Comparison of ENCODE assay signal across 9 cellular contexts in genomic region chr12:108559748-108560147, GRCh38. TPM values are rescaled to one million over a fixed set of nuclear protein-coding genes. Genes with fewer than 3 reads are reported as not detected.
A peak's percentile ranks its signal among the peaks of the same experiment; 100 is the strongest.
DNase-seq lines count a peak whose midpoint lies in the region; ATAC-seq and TF ChIP-seq lines count a peak whose summit lies in the region.
"Had no signal": no experiment of that assay in that cellular context is flagged by ENCODE, and none has a peak within 500 bp of the region (broad histone marks: within the 10 kb centered on the region; RNA-seq: fewer than 3 reads in every experiment).

No MANE protein-coding gene starts in this region.

- peak overlapping the region; percentile 99 for H3K4me3 Mint-ChIP-seq in T-helper 2 cell treated with Interferon-gamma antibody and Interleukin-4, amounts not matched to agents 5 μg/mL and 100 μg/mL, for 36 hours
- peak overlapping the region; percentile 100 for H3K4me3 Mint-ChIP-seq in activated CD4-positive, alpha-beta memory T cell treated with anti-CD3 and anti-CD28 coated beads, Interleukin-2, amount 10 ng/mL, durations not matched to agents 7 days and 5 days
- peak overlapping the region; percentile 99 to 100 for H3K4me3 Mint-ChIP-seq in stimulated activated naive CD8-positive, alpha-beta T cell treated with anti-CD3 and anti-CD28 coated beads, Interleukin-15, amount 100 ng/mL, for 72 hours

- H3K36me3 Mint-ChIP-seq in T-helper 2 cell treated with Interferon-gamma antibody and Interleukin-4, amounts not matched to agents 5 μg/mL and 100 μg/mL, for 36 hours (ENCODE audit: low read depth): peaks cover 19% of the 10 kb centered on the region
- peaks cover 40% of the 10 kb centered on the region for H3K36me3 Mint-ChIP-seq in activated CD4-positive, alpha-beta memory T cell treated with anti-CD3 and anti-CD28 coated beads, Interleukin-2, amount 10 ng/mL, durations not matched to agents 7 days and 5 days (ENCODE audit: low read depth)

- POLR2A ChIA-PET in activated CD4-positive, alpha-beta memory T cell treated with anti-CD3 and anti-CD28 coated beads, Interleukin-2, amount 10 ng/mL, durations not matched to agents 7 days and 5 days (lab: Charles Lee): interaction anchor here (0.6 to 15.5 kb wide), 9 partner anchors 10 to 297 kb away, joined by 3 to 385 read pairs (median 9); partner anchors contain the start of genes SELPLG and SSH1

- CTCF ChIA-PET in activated CD4-positive, alpha-beta memory T cell treated with anti-CD3 and anti-CD28 coated beads, Interleukin-2, amount 10 ng/mL, durations not matched to agents 7 days and 5 days (lab: Charles Lee): interaction anchor here (1.2 to 3.8 kb wide), 7 partner anchors 9 to 298 kb away, joined by 3 to 51 read pairs (median 6); partner anchors contain the start of genes SELPLG and SSH1

- no peak for DNase-seq in T-helper 2 cell treated with Interferon-gamma antibody and Interleukin-4, amounts not matched to agents 5 μg/mL and 100 μg/mL, for 36 hours (ENCODE audit: low spot score)
- DNase-seq in T-helper 2 cell: no peak
- peak; percentile 20 for DNase-seq in activated CD4-positive, alpha-beta memory T cell treated with anti-CD3 and anti-CD28 coated beads, Interleukin-2, amount 10 ng/mL, durations not matched to agents 7 days and 5 days
- DNase-seq in stimulated activated naive CD8-positive, alpha-beta T cell treated with anti-CD3 and anti-CD28 coated beads, Interleukin-15, amount 100 ng/mL, for 72 hours: peak in 1 of 2 donors; percentile 20
- DNase-seq in GM13976 (ENCODE audit: low spot score): no peak
- no peak for DNase-seq in anterior cingulate cortex (lab: John Stamatoyannopoulos, UW)
- DNase-seq: pancreas had no signal

- no peaks in the 10 kb centered on the region for H3K27me3 Mint-ChIP-seq in T-helper 2 cell treated with Interferon-gamma antibody and Interleukin-4, amounts not matched to agents 5 μg/mL and 100 μg/mL, for 36 hours (ENCODE audit: low read depth)
- H3K27me3 Mint-ChIP-seq in activated CD4-positive, alpha-beta memory T cell treated with anti-CD3 and anti-CD28 coated beads, Interleukin-2, amount 10 ng/mL, durations not matched to agents 7 days and 5 days: no peaks in the 10 kb centered on the region
- H3K27me3 Mint-ChIP-seq in stimulated activated naive CD8-positive, alpha-beta T cell treated with anti-CD3 and anti-CD28 coated beads, Interleukin-15, amount 100 ng/mL, for 72 hours: no peaks in the 10 kb centered on the region

- H3K4me3 ChIP-seq in iPS-11a (ENCODE audit: low read depth, low read length): peak overlapping the region; percentile 100

- no peak for TF ChIP-seq CTCF in GM13976 (IDR thresholded peaks at IDR 0.05; ENCODE audit: borderline replicate concordance, control extremely low read depth, extremely low read depth, insufficient read depth, missing control alignments)

- in situ Hi-C loops in GM13976 (cut with MboI; ENCODE audit: low sequenced_read_pairs, unreplicated experiment): loop anchor here (10.0 to 25.0 kb wide), 2 partner anchors 245 to 528 kb away; partner anchors contain the start of genes ALKBH2 and UNG

- H3K9me3 Mint-ChIP-seq in T-helper 2 cell treated with Interferon-gamma antibody and Interleukin-4, amounts not matched to agents 5 μg/mL and 100 μg/mL, for 36 hours: no peaks in the 10 kb centered on the region
- H3K9me3 Mint-ChIP-seq in activated CD4-positive, alpha-beta memory T cell treated with anti-CD3 and anti-CD28 coated beads, Interleukin-2, amount 10 ng/mL, durations not matched to agents 7 days and 5 days: no peaks in the 10 kb centered on the region
- no peaks in the 10 kb centered on the region for H3K9me3 Mint-ChIP-seq in stimulated activated naive CD8-positive, alpha-beta T cell treated with anti-CD3 and anti-CD28 coated beads, Interleukin-15, amount 100 ng/mL, for 72 hours

- ATAC-seq in stimulated activated naive CD8-positive, alpha-beta T cell treated with anti-CD3 and anti-CD28 coated beads, Interleukin-15, amount 100 ng/mL, for 72 hours: no peak
- no peak for ATAC-seq in GM21723 (IDR thresholded peaks at IDR 0.05; ENCODE audit: unreplicated experiment)
- ATAC-seq: pancreas had no signal

- peaks cover 32% of the 10 kb centered on the region for H3K4me1 Mint-ChIP-seq in T-helper 2 cell treated with Interferon-gamma antibody and Interleukin-4, amounts not matched to agents 5 μg/mL and 100 μg/mL, for 36 hours (ENCODE audit: low read depth)
- H3K4me1 Mint-ChIP-seq in activated CD4-positive, alpha-beta memory T cell treated with anti-CD3 and anti-CD28 coated beads, Interleukin-2, amount 10 ng/mL, durations not matched to agents 7 days and 5 days: peaks cover 63% of the 10 kb centered on the region
- H3K4me1 Mint-ChIP-seq in stimulated activated naive CD8-positive, alpha-beta T cell treated with anti-CD3 and anti-CD28 coated beads, Interleukin-15, amount 100 ng/mL, for 72 hours: peaks cover 52% of the 10 kb centered on the region

- peak overlapping the region; percentile 99 for H3K27ac Mint-ChIP-seq in T-helper 2 cell treated with Interferon-gamma antibody and Interleukin-4, amounts not matched to agents 5 μg/mL and 100 μg/mL, for 36 hours
- H3K27ac Mint-ChIP-seq in activated CD4-positive, alpha-beta memory T cell treated with anti-CD3 and anti-CD28 coated beads, Interleukin-2, amount 10 ng/mL, durations not matched to agents 7 days and 5 days: peak overlapping the region; percentile 99
- H3K27ac Mint-ChIP-seq in stimulated activated naive CD8-positive, alpha-beta T cell treated with anti-CD3 and anti-CD28 coated beads, Interleukin-15, amount 100 ng/mL, for 72 hours: peak overlapping the region; percentile 100

RNA-seq across cellular contexts. Expression of gene SART3, which starts 1.2 kb away (rescaled TPM):
- 10 to 100 TPM; 68.9 to 70.3 TPM for total RNA-seq in activated CD4-positive, alpha-beta memory T cell treated with anti-CD3 and anti-CD28 coated beads, Interleukin-2, amount 10 ng/mL, durations not matched to agents 7 days and 5 days

RNA-seq across cellular contexts. Expression of gene ISCU, which starts 2.6 kb away (rescaled TPM):
- total RNA-seq in activated CD4-positive, alpha-beta memory T cell treated with anti-CD3 and anti-CD28 coated beads, Interleukin-2, amount 10 ng/mL, durations not matched to agents 7 days and 5 days: 10 to 100 TPM; 69.9 to 74.1 TPM

RNA-seq across cellular contexts. Expression of gene TMEM119, which starts 38.1 kb away (rescaled TPM):
- total RNA-seq in activated CD4-positive, alpha-beta memory T cell treated with anti-CD3 and anti-CD28 coated beads, Interleukin-2, amount 10 ng/mL, durations not matched to agents 7 days and 5 days: 1 to 10 TPM in 1 of 2 experiments, under 1 TPM in 1; 0.80 to 1.0 TPM

RNA-seq across cellular contexts. Expression of gene FICD, which starts 44.7 kb away (rescaled TPM):
- 1 to 10 TPM; 6.3 to 7.1 TPM for total RNA-seq in activated CD4-positive, alpha-beta memory T cell treated with anti-CD3 and anti-CD28 coated beads, Interleukin-2, amount 10 ng/mL, durations not matched to agents 7 days and 5 days
